ENCODE assay signal across 10 cellular contexts in the genomic region with DNA sequence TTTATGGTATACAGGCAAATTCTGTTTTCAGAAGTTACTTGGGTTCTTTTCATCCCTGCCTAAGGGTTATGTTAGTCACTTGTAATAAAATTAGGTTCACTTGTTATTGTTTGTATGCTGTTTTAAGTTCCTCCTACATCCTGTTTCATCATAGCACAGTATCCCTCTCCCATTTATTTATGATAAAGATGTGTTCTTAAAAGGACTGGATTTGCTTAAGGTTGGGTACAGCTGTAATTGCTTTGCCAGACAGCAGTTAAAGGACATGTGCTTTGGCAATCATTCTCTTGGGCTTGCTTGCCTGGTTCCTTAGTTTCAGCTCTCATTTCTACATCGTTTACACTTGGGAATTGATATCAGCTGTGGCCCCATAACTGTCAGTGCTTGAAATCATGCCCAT. TPM values are rescaled to one million over a fixed set of nuclear protein-coding genes. Genes with fewer than 3 reads are reported as not detected.
DNase-seq lines count a peak whose midpoint lies in the region; ATAC-seq, FAIRE-seq and TF ChIP-seq lines count a peak whose summit lies in the region.
"Had no signal": no experiment of that assay in that cellular context is flagged by ENCODE, and none has a peak within 500 bp of the region (broad histone marks: within the 10 kb centered on the region; RNA-seq: fewer than 3 reads in every experiment).

No MANE protein-coding gene starts in this region.

- no peaks in the 10 kb centered on the region for H3K27me3 Mint-ChIP-seq in T-cell

- DNase-seq in GM18507 (ENCODE audit: extremely low spot score, insufficient read length, low read depth) (no peak), NCI-H69 (lab: John Stamatoyannopoulos, UW) (peak; percentile 19), foreskin keratinocyte (peak in 1 of 2 donors; percentile 18), posterior vena cava (ENCODE audit: low spot score) (no peak), SK-N-SH (no peak), T-cell (no peak)
- DNase-seq: dermis blood vessel endothelial cell, NCI-H2029 treated with DMSO at 0.1 percent for 48 hours had no signal

- H3K9me3 ChIP-seq in SK-N-SH = no peaks in the 10 kb centered on the region

- intact Hi-C loops in posterior vena cava (cut with DNase I) = loop anchor here in 1 of 2 donors (5.0 kb wide), 1 partner anchor 1587 kb away; no protein-coding TSS in a partner anchor

- H3K4me3 Mint-ChIP-seq in T-cell = no peak overlapping the region

- no peak overlapping the region; the same call in 1 of the 2 replicates for H3K4me2 ChIP-seq in SK-N-SH

- peak overlapping the region; percentile 60 for H3K27ac ChIP-seq in ACC112 (ENCODE audit: low read depth, low read length)
- no peak overlapping the region for H3K27ac ChIP-seq in foreskin keratinocyte
- peak overlapping the region in 1 of 2 experiments; percentile 58; a peak in 2 of 4 replicates for H3K27ac ChIP-seq in SK-N-SH (ENCODE audit: low read depth in 2 of 2, low read length in 1 of 2)

- H3K36me3 Mint-ChIP-seq in T-cell = no peaks in the 10 kb centered on the region

- POLR2A ChIA-PET in SK-N-SH (lab: Yijun Ruan, JAX) = no interaction called here
- POLR2A ChIA-PET in T-cell (lab: Charles Lee) = interaction anchor here in 1 of 2 donors (0.8 kb wide), 1 partner anchor 11 kb away, joined by 3 read pairs; no protein-coding TSS in a partner anchor

- 20% methylated on average over 1 of the region's 1 CpG for WGBS in SK-N-SH (ENCODE audit: low lambda C conversion rate)

- H3K79me2 ChIP-seq in ACC112 (ENCODE audit: control insufficient read depth, insufficient read depth, low read length, unreplicated experiment) (peaks cover 83% of the 10 kb centered on the region), SK-N-SH (ENCODE audit: insufficient read depth) (peaks cover 95% of the 10 kb centered on the region)

- peaks cover 47% of the 10 kb centered on the region for H4K20me1 ChIP-seq in SK-N-SH (ENCODE audit: insufficient read depth)

- H3K9ac ChIP-seq in SK-N-SH = no peak overlapping the region

- ATAC-seq in foreskin keratinocyte = peak; percentile 58
- no peak for ATAC-seq in HG03342 (IDR thresholded peaks at IDR 0.05; ENCODE audit: unreplicated experiment)
- no peak for ATAC-seq in T-cell (replicated peaks in 1 of 4)

- H3K4me1 ChIP-seq in ACC112 (ENCODE audit: control insufficient read depth, insufficient read depth, low read length, unreplicated experiment) (peaks cover 52% of the 10 kb centered on the region), foreskin keratinocyte (peaks cover 23% of the 10 kb centered on the region), SK-N-SH (ENCODE audit: control insufficient read depth in 1 of 2, insufficient read depth in 2 of 2, low read depth in 1 of 2, low read length in 1 of 2) (peaks cover 13 to 18% of the 10 kb centered on the region in 2 experiments; a peak in 3 of 4 replicates)

- no peak for TF ChIP-seq EP300 in SK-N-SH (IDR thresholded peaks at IDR 0.05; ENCODE audit: borderline replicate concordance in 1 of 2, low read depth in 1 of 2, low read length in 1 of 2)

- no peak overlapping the region for H2AFZ ChIP-seq in ACC112 (ENCODE audit: low read length, unreplicated experiment)
- H2AFZ ChIP-seq in SK-N-SH (ENCODE audit: low read depth) = no peak overlapping the region

- H3K4me3 ChIP-seq in ACC112 (ENCODE audit: low read depth, low read length) (peak overlapping the region; percentile 18; the same call in 1 of the 2 replicates), SK-N-SH (ENCODE audit: low read depth in 2 of 2, low read length in 1 of 2) (no peak overlapping the region)

- H3F3A ChIP-seq in SK-N-SH (replicated peaks; ENCODE audit: insufficient read depth) = no peaks in the 10 kb centered on the region

- H3K36me3 ChIP-seq in ACC112 (ENCODE audit: insufficient read depth, low read length) (no peaks in the 10 kb centered on the region), SK-N-SH (replicated peaks in 1 of 2; ENCODE audit: control insufficient read depth in 1 of 2, insufficient read depth in 2 of 2, low read length in 1 of 2) (no peaks in the 10 kb centered on the region)

- H3K4me1 Mint-ChIP-seq in T-cell = peaks cover 68 to 77% (median 75%) of the 10 kb centered on the region in 3 donors

- peak; percentile 48 for FAIRE-seq in GM18507 (lab: Jason Lieb, UNC)

- no peak for TF ChIP-seq CTCF in foreskin keratinocyte (conservative IDR thresholded peaks at IDR 0.05)
- TF ChIP-seq CTCF in SK-N-SH (IDR thresholded peaks at IDR 0.05) = no peak

- no peaks in the 10 kb centered on the region for H3K9me3 Mint-ChIP-seq in T-cell

- CTCF ChIA-PET in SK-N-SH (lab: Yijun Ruan, JAX) = interaction anchor here (4.2 kb wide), 1 partner anchor 12 kb away, joined by 17 read pairs; the partner anchor contains the start of gene ATP2C1
- CTCF ChIA-PET in T-cell (lab: Charles Lee) = interaction anchor here in 1 of 2 donors (0.6 kb wide), 1 partner anchor 334 kb away, joined by 7 read pairs; no protein-coding TSS in a partner anchor

- no peak for TF ChIP-seq RAD21 in SK-N-SH (IDR thresholded peaks at IDR 0.05; ENCODE audit: low read length)

- H3K27me3 ChIP-seq in ACC112 (ENCODE audit: insufficient read depth, low read length) = no peaks in the 10 kb centered on the region
- no peaks in the 10 kb centered on the region for H3K27me3 ChIP-seq in foreskin keratinocyte
- H3K27me3 ChIP-seq in SK-N-SH (ENCODE audit: insufficient read depth) = no peaks in the 10 kb centered on the region

- H3K9me2 ChIP-seq in SK-N-SH = no peaks in the 10 kb centered on the region

- peak overlapping the region in 1 of 2 donors; percentile 37 for H3K27ac Mint-ChIP-seq in T-cell

TF ChIP-seq in SK-N-SH, 30 proteins besides CTCF, POLR2A, EP300 and RAD21 (continues in another document):
- TF ChIP-seq FOSL2 (IDR thresholded peaks at IDR 0.05; ENCODE audit: borderline replicate concordance, low read depth) (no peak), RXRA (IDR thresholded peaks at IDR 0.05; ENCODE audit: borderline replicate concordance, low read depth) (no peak), IRF3 (IDR thresholded peaks at IDR 0.05; ENCODE audit: low read depth, low read length) (no peak), EZH2phosphoT487 (IDR thresholded peaks at IDR 0.05; ENCODE audit: borderline replicate concordance, low read depth) (no peak), RFX5 (IDR thresholded peaks at IDR 0.05; ENCODE audit: low read length) (no peak), NRF1 (IDR thresholded peaks at IDR 0.05; ENCODE audit: low read depth, low read length) (no peak), CHD2 (IDR thresholded peaks at IDR 0.05; ENCODE audit: low read length, partially characterized antibody) (no peak), NFIC (IDR thresholded peaks at IDR 0.05; ENCODE audit: borderline replicate concordance) (no peak), FOXM1 (IDR thresholded peaks at IDR 0.05; ENCODE audit: low read depth) (no peak), MXI1 (IDR thresholded peaks at IDR 0.05; ENCODE audit: low read depth, low read length) (no peak), POLR2AphosphoS5 (IDR thresholded peaks at IDR 0.05; ENCODE audit: low read depth, low read length) (no peak)
- TF ChIP-seq, protein P1, sequence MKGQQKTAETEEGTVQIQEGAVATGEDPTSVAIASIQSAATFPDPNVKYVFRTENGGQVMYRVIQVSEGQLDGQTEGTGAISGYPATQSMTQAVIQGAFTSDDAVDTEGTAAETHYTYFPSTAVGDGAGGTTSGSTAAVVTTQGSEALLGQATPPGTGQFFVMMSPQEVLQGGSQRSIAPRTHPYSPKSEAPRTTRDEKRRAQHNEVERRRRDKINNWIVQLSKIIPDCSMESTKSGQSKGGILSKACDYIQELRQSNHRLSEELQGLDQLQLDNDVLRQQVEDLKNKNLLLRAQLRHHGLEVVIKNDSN (IDR thresholded peaks at IDR 0.05; ENCODE audit: borderline replicate concordance, low read depth) = no peak
- TF ChIP-seq, protein P2, sequence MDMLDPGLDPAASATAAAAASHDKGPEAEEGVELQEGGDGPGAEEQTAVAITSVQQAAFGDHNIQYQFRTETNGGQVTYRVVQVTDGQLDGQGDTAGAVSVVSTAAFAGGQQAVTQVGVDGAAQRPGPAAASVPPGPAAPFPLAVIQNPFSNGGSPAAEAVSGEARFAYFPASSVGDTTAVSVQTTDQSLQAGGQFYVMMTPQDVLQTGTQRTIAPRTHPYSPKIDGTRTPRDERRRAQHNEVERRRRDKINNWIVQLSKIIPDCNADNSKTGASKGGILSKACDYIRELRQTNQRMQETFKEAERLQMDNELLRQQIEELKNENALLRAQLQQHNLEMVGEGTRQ (IDR thresholded peaks at IDR 0.05; ENCODE audit: borderline replicate concordance, low read depth, low read length) = no peak

RNA-seq across cellular contexts. Expression of gene ATP2C1, which starts 11.7 kb away (rescaled TPM):
- total RNA-seq in foreskin keratinocyte (82.3 and 88.6 TPM in 2 replicates), posterior vena cava (10 to 100 TPM; 46.5 to 47.1 TPM), T-cell (10 to 100 TPM; 36.4 to 60.1 (median 42.6) TPM)
- polyA plus RNA-seq in foreskin keratinocyte (36.2 and 47.5 TPM in 2 replicates), SK-N-SH (2012; rRNA removed) (35.6 and 48.1 TPM in 2 replicates)
- polyA plus RNA-seq in SK-N-SH (2012; cell fraction: cytosol; rRNA removed) = 52.4 and 57.7 TPM in 2 replicates
- polyA plus RNA-seq in SK-N-SH (2012; cell fraction: nucleus; rRNA removed) = 16.6 and 61.3 TPM in 2 replicates
